Comparison of ENCODE assay signal across 8 cellular contexts in genomic region chr15:51830279-51830806, GRCh38. TPM values are rescaled to one million over a fixed set of nuclear protein-coding genes. Genes with fewer than 3 reads are reported as not detected.
DNase-seq lines count a peak whose midpoint lies in the region; ATAC-seq and TF ChIP-seq lines count a peak whose summit lies in the region.

No MANE protein-coding gene starts in this region.

- DNase-seq in AG04450 (ENCODE audit: low read depth, low spot score) (no peak), RPMI8226 (peak; percentile 37), HuH-7.5 (ENCODE audit: low spot score) (no peak), NCI-H226 (no peak)
- DNase-seq in stimulated activated CD4-positive, alpha-beta T cell treated with anti-CD3 and anti-CD28 coated beads, Interleukin-4, amount 100 ng/mL, for 4 hours: no peak

- POLR2A ChIA-PET in AG04450 (lab: Yijun Ruan, JAX): interaction anchor here (1.0 to 2.0 kb wide), 2 partner anchors 47 to 53 kb away, joined by 4 to 11 read pairs; no protein-coding TSS in a partner anchor

- no peaks in the 10 kb centered on the region for H3K36me3 ChIP-seq in endocrine pancreas (ENCODE audit: control insufficient read depth, insufficient read depth, low read length)
- no peaks in the 10 kb centered on the region for H3K36me3 ChIP-seq in mucosa of rectum (ENCODE audit: control insufficient read depth in 2 of 2, insufficient read depth in 2 of 2, low read length in 2 of 2)

- peak; percentile 14 for ATAC-seq in GM21529 (IDR thresholded peaks at IDR 0.05; ENCODE audit: unreplicated experiment)

- H3K9ac ChIP-seq in endocrine pancreas (ENCODE audit: control insufficient read depth, insufficient read depth, low read length) (peak overlapping the region; percentile 16), mucosa of rectum (ENCODE audit: low read depth in 1 of 2, low read length in 2 of 2) (peak overlapping the region; percentile 76 to 92)

- no peak for TF ChIP-seq CTCF in AG04450 (IDR thresholded peaks at IDR 0.05; ENCODE audit: low read depth, low read length)

- H3K4me3 ChIP-seq in AG04450 (ENCODE audit: low read depth, low read length) (peak overlapping the region; percentile 84), endocrine pancreas (ENCODE audit: control insufficient read depth, insufficient read depth, low read length) (peak overlapping the region; percentile 80), mucosa of rectum (ENCODE audit: low read length in 2 of 2) (peak overlapping the region; percentile 80 to 92)

- H3K27ac ChIP-seq in AG04450 (ENCODE audit: low read depth, low read length) (peak overlapping the region; percentile 80), mucosa of rectum (ENCODE audit: low read depth in 2 of 2, low read length in 2 of 2) (peak overlapping the region; percentile 94 to 96)

- CTCF ChIA-PET in AG04450 (lab: Charles Lee): interaction anchor here (0.6 to 2.2 kb wide), 4 partner anchors 55 to 1109 kb away, joined by 3 to 8 read pairs (median 4); no protein-coding TSS in a partner anchor

- H3K27me3 ChIP-seq in AG04450 (ENCODE audit: control insufficient read depth, insufficient read depth, low read length) (no peaks in the 10 kb centered on the region), endocrine pancreas (ENCODE audit: control insufficient read depth, insufficient read depth, low read length) (no peaks in the 10 kb centered on the region), mucosa of rectum (ENCODE audit: control insufficient read depth in 2 of 2, insufficient read depth in 2 of 2, low read length in 2 of 2) (no peaks in the 10 kb centered on the region)

- H3K4me1 ChIP-seq in endocrine pancreas (ENCODE audit: control insufficient read depth, insufficient read depth, low read length) (peaks cover 9% of the 10 kb centered on the region), mucosa of rectum (ENCODE audit: control insufficient read depth in 2 of 2, insufficient read depth in 2 of 2, low read length in 2 of 2) (peaks cover 9 to 11% of the 10 kb centered on the region in 2 donors)

- no peaks in the 10 kb centered on the region for H3K9me3 ChIP-seq in AG04450 (ENCODE audit: control insufficient read depth, insufficient read depth, low read length)
- H3K9me3 ChIP-seq in endocrine pancreas (ENCODE audit: control insufficient read depth, low read length): no peaks in the 10 kb centered on the region
- no peaks in the 10 kb centered on the region for H3K9me3 ChIP-seq in mucosa of rectum (ENCODE audit: control insufficient read depth in 2 of 2, low read length in 2 of 2)

RNA-seq across cellular contexts. Expression of gene TMOD3, which starts 0.9 kb away (rescaled TPM):
- polyA plus RNA-seq in AG04450 (2011; rRNA removed): 22.7 and 29.8 TPM in 2 replicates
- 11.2 and 20.8 TPM in 2 replicates for polyA minus RNA-seq in AG04450 (2011; rRNA and poly(A)+ RNA removed)
